In the genomic region with DNA sequence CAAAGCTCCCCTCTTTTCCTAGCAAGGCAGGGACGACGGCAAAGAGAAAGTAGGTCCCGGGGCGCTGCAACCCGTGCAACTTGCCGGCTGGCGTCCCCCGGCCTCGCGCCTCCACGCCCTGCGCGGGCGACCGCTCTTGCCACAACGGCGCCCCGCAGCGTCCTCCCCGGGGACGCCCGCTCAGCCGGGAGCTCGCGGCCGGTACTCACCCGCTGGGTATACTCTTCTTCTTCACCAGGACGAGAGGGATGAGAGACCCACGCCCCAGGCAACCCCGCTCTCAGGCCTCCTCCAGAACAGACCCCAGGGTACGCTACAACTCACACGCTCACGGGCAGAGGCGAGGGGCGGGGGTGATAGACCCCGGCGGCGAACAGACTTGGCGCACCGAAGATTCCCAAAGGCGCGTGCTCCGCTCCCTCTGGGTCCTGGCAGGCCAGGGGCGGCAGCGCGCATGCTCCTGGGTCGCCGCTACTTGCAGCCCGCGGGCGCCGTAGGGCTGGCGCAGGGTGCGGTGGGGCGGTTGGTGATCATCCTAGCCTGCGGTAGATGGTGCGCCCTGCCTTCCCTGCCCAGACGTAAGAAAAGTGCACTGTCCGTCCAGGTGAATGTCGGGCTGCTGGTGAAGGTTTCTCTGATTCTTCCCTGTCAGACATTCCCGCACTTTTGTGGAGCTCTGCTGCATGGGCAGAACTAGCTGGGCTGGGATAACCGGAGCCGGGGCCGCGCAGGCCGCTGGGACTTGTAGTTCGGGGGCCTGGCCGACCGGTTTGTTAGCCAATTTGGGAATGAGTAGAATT, we compare ENCODE assay signal across 8 cellular contexts. TPM values are rescaled to one million over a fixed set of nuclear protein-coding genes. Genes with fewer than 3 reads are reported as not detected.
DNase-seq lines count a peak whose midpoint lies in the region; ATAC-seq, FAIRE-seq and TF ChIP-seq lines count a peak whose summit lies in the region.

Gene CC2D2B (plus strand): TSS at position 522 of the 800 bp plus-strand sequence. CDS start 3,349 bp downstream, outside the sequence.

- no peaks in the 10 kb centered on the region for H3K9me3 Mint-ChIP-seq in immature natural killer cell

- no peak for TF ChIP-seq EP300 in A549 (IDR thresholded peaks at IDR 0.05)

- peak; percentile 88 for TF ChIP-seq POLR2A in A549 (IDR thresholded peaks at IDR 0.05; ENCODE audit: low read length)

- no peaks in the 10 kb centered on the region for H4K20me1 ChIP-seq in smooth muscle cell (ENCODE audit: low read depth)

- CTCF ChIA-PET in A549 (lab: Yijun Ruan, JAX), result interaction anchor here (0.7 to 2.0 kb wide), 8 partner anchors 15 to 388 kb away, joined by 3 to 6 read pairs (median 3); partner anchors contain the start of gene TCTN3

- DNase-seq in A549 (ENCODE audit: low read depth in 1 of 2, low spot score in 1 of 2) (peak; percentile 79 to 88), NCI-H2107 (lab: John Stamatoyannopoulos, UW) (peak; percentile 18), bronchial epithelial cell (ENCODE audit: low read depth) (peak; percentile 74), immature natural killer cell (peak; percentile 43 to 61 (median 58)), smooth muscle cell (lab: John Stamatoyannopoulos, UW; ENCODE audit: unreplicated experiment) (peak; percentile 80)

- H3K27me3 ChIP-seq in bronchial epithelial cell (ENCODE audit: control insufficient read depth, insufficient read depth, low read length), result no peaks in the 10 kb centered on the region
- peaks cover 6% of the 10 kb centered on the region for H3K27me3 ChIP-seq in smooth muscle cell (ENCODE audit: low read depth)

- H3K4me1 ChIP-seq in A549 (no peaks in the 10 kb centered on the region), smooth muscle cell (ENCODE audit: low read depth) (peaks cover 3% of the 10 kb centered on the region)

- TF ChIP-seq CTCF in A549 (IDR thresholded peaks at IDR 0.05) (peak; percentile 33; the same call in 2 of the 3 replicates), VCaP (conservative IDR thresholded peaks at IDR 0.05) (peak; percentile 31; the same call in 1 of the 2 replicates), bronchial epithelial cell (IDR thresholded peaks at IDR 0.05; ENCODE audit: insufficient read depth, low read length, severe bottlenecking) (peak; percentile 33), smooth muscle cell (IDR thresholded peaks at IDR 0.05; ENCODE audit: borderline replicate concordance, insufficient read depth, poor library complexity, severe bottlenecking) (no peak)

- H3K79me2 ChIP-seq in smooth muscle cell (ENCODE audit: low read depth), result peaks cover 7% of the 10 kb centered on the region

- ATAC-seq in A549 (peak; percentile 97 to 98), GM18502 (IDR thresholded peaks at IDR 0.05; ENCODE audit: poor library complexity, unreplicated experiment) (peak; percentile 93), HG02943 (IDR thresholded peaks at IDR 0.05; ENCODE audit: low read depth, unreplicated experiment) (peak; percentile 80)

- H3K27ac ChIP-seq in A549 (peak within 1 kb of the TSS; percentile 87 to 89), VCaP (peak within 1 kb of the TSS; percentile 81), smooth muscle cell (ENCODE audit: low read depth) (peak within 1 kb of the TSS; percentile 76)

- H3K4me3 ChIP-seq in A549 (peak within 1 kb of the TSS; percentile 52), bronchial epithelial cell (ENCODE audit: low read depth, low read length) (peak within 1 kb of the TSS; percentile 51), smooth muscle cell (peak within 1 kb of the TSS; percentile 74)

- H3F3A ChIP-seq in smooth muscle cell (ENCODE audit: low read depth), result no peaks in the 10 kb centered on the region

- no peaks in the 10 kb centered on the region for H3K9me3 ChIP-seq in A549
- no peaks in the 10 kb centered on the region for H3K9me3 ChIP-seq in smooth muscle cell (replicated peaks; ENCODE audit: low read depth)

- peak within 1 kb of the TSS; percentile 62 for H3K9ac ChIP-seq in smooth muscle cell (ENCODE audit: low read depth)

- peaks cover 12 to 22% of the 10 kb centered on the region in 2 donors for H3K4me1 Mint-ChIP-seq in immature natural killer cell

- 1% methylated on average over 33 of the region's 69 CpGs for WGBS in A549 (ENCODE audit: missing lambda C conversion rate)
- WGBS in smooth muscle cell (ENCODE audit: low lambda C conversion rate), result 1% methylated on average over 64 of the region's 69 CpGs

- H3K36me3 Mint-ChIP-seq in immature natural killer cell, result no peaks in the 10 kb centered on the region

- peak within 1 kb of the TSS; percentile 94 for H2AFZ ChIP-seq in smooth muscle cell (ENCODE audit: low read depth)

- FAIRE-seq in A549 (lab: Jason Lieb, UNC) (no peak), bronchial epithelial cell (lab: Jason Lieb, UNC) (no peak)

- H3K36me3 ChIP-seq in bronchial epithelial cell (ENCODE audit: control insufficient read depth, insufficient read depth, low read length) (peaks cover 2% of the 10 kb centered on the region), smooth muscle cell (ENCODE audit: low read depth) (no peaks in the 10 kb centered on the region)

- H3K4me3 Mint-ChIP-seq in immature natural killer cell, result peak within 1 kb of the TSS; percentile 85 to 95 (median 91)

- H3K4me2 ChIP-seq in A549, result peak within 1 kb of the TSS; percentile 56
- H3K4me2 ChIP-seq in smooth muscle cell, result peak within 1 kb of the TSS; percentile 97

- H3K27me3 Mint-ChIP-seq in immature natural killer cell (ENCODE audit: low read depth in 3 of 3), result peaks cover 0 to 2% (median 0%) of the 10 kb centered on the region in 3 donors

- POLR2A ChIA-PET in A549 (lab: Yijun Ruan, JAX), result interaction anchor here (1.0 to 1.3 kb wide), 2 partner anchors 12 to 222 kb away, joined by 3 to 6 read pairs; partner anchors contain the start of gene ZNF518A

- H3K27ac Mint-ChIP-seq in immature natural killer cell, result peak within 1 kb of the TSS; percentile 56 to 84 (median 68)

- TF ChIP-seq RAD21 in A549 (conservative IDR thresholded peaks at IDR 0.05 in 1 of 2, IDR thresholded peaks at IDR 0.05 in 1 of 2), result no peak

TF ChIP-seq in A549, 52 proteins besides CTCF, POLR2A, EP300 and RAD21 (continues in another document):
- TF ChIP-seq HOXB13 (CRISPR knock-in tag; IDR thresholded peaks at IDR 0.05; ENCODE audit: low read depth) (no peak), NFE2L2 (conservative IDR thresholded peaks at IDR 0.05; ENCODE audit: low read length) (no peak), RARB (CRISPR knock-in tag; IDR thresholded peaks at IDR 0.05) (no peak), CEBPB (IDR thresholded peaks at IDR 0.05) (no peak), MAX (IDR thresholded peaks at IDR 0.05) (peak; percentile 90), ESRRA (IDR thresholded peaks at IDR 0.05; ENCODE audit: borderline replicate concordance, low read length) (no peak), MAZ (IDR thresholded peaks at IDR 0.05; ENCODE audit: borderline replicate concordance, low read depth, low read length) (no peak), PHF8 (IDR thresholded peaks at IDR 0.05; ENCODE audit: borderline replicate concordance, low read depth) (peak; percentile 46; the same call in 1 of the 2 replicates), ZFP36 (IDR thresholded peaks at IDR 0.05; ENCODE audit: borderline replicate concordance, partially characterized antibody) (no peak), ZSCAN20 (CRISPR knock-in tag; IDR thresholded peaks at IDR 0.05) (no peak), JUN (IDR thresholded peaks at IDR 0.05) (peak; percentile 45 to 69; a peak in 4 of 5 replicates), EHMT2 (IDR thresholded peaks at IDR 0.05; ENCODE audit: low read depth) (no peak), BHLHE40 (IDR thresholded peaks at IDR 0.05; ENCODE audit: low read depth, low read length) (no peak), PBX3 (IDR thresholded peaks at IDR 0.05) (0 out of 2 replicates have a peak, but pooled peaks have one; percentile 22), CHD4 (IDR thresholded peaks at IDR 0.05; ENCODE audit: borderline replicate concordance) (no peak), JUNB (IDR thresholded peaks at IDR 0.05) (no peak), EHF (CRISPR knock-in tag; IDR thresholded peaks at IDR 0.05) (no peak)
- TF ChIP-seq, protein P1, sequence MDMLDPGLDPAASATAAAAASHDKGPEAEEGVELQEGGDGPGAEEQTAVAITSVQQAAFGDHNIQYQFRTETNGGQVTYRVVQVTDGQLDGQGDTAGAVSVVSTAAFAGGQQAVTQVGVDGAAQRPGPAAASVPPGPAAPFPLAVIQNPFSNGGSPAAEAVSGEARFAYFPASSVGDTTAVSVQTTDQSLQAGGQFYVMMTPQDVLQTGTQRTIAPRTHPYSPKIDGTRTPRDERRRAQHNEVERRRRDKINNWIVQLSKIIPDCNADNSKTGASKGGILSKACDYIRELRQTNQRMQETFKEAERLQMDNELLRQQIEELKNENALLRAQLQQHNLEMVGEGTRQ (IDR thresholded peaks at IDR 0.05), result no peak
- TF ChIP-seq, protein P2, sequence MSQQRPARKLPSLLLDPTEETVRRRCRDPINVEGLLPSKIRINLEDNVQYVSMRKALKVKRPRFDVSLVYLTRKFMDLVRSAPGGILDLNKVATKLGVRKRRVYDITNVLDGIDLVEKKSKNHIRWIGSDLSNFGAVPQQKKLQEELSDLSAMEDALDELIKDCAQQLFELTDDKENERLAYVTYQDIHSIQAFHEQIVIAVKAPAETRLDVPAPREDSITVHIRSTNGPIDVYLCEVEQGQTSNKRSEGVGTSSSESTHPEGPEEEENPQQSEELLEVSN (IDR thresholded peaks at IDR 0.05; ENCODE audit: borderline replicate concordance, low read depth), result peak; percentile 86

RNA-seq across cellular contexts. Expression of gene CC2D2B, which starts in this region (rescaled TPM):
- polyA plus RNA-seq in A549 (2011; rRNA removed) (0.13 TPM in 1 of 2 replicates, not detected in the other), A549 (2017; fragmentation: RNase III; extraction: RNeasy Plus Mini Kit Qiagen cat#74134 plus additional on column Dnase treatment) (0.13 to 0.18 TPM (median 0.15 TPM) in 3 replicates), immature natural killer cell (under 1 TPM in 2 of 3 donors, not detected in 1; 0.17 to 0.25 TPM), smooth muscle cell (not detected in 2 replicates)
- polyA plus RNA-seq in A549 (2012; cell fraction: cytosol; rRNA removed), result not detected in 2 replicates
- polyA plus RNA-seq in A549 (2012; cell fraction: nucleus; rRNA removed), result not detected in 2 replicates
- polyA minus RNA-seq in A549 (2011; rRNA and poly(A)+ RNA removed), result not detected in 2 replicates
- total RNA-seq in bronchial epithelial cell (not detected in 2 replicates), smooth muscle cell (not detected in 2 replicates)

Comparison
In these comparisons a context has a peak if more than half of its experiments do, and no peak if none do; other contexts are left out.
1. Peak in every context shown above with its lines: DNase-seq, ATAC-seq, H3K4me3 ChIP-seq and H3K27ac ChIP-seq.
2. Peak in DNase-seq, ATAC-seq, H3K4me3 ChIP-seq, H3K27ac ChIP-seq and H3K4me2 ChIP-seq in A549; RNA of the gene not detected or under 1 TPM.
3. Peak in DNase-seq and H3K4me3 ChIP-seq in bronchial epithelial cell; RNA of the gene not detected or under 1 TPM.
4. Peak in DNase-seq in immature natural killer cell; RNA of the gene not detected or under 1 TPM.
5. Peak in DNase-seq, H3K4me3 ChIP-seq, H3K27ac ChIP-seq, H3K9ac ChIP-seq and H3K4me2 ChIP-seq in smooth muscle cell; RNA of the gene not detected or under 1 TPM.
6. DNase-seq: peak in every context shown above with its lines; median percentile 84 in A549; 80 in smooth muscle cell; 74 in bronchial epithelial cell; 58 in immature natural killer cell; 18 in NCI-H2107.